In genomic region chr17:66540131-66540781, GRCh38 we compare ENCODE assay signal across 1 cellular context.
TF ChIP-seq lines count a peak whose summit lies in the region.

No MANE protein-coding gene starts in this region.

TF ChIP-seq in HepG2, 621 proteins besides CTCF, POLR2A, EP300 and RAD21 (continued from another document):
- peak; percentile 89 for TF ChIP-seq PRDM15 (CRISPR knock-in tag; IDR thresholded peaks at IDR 0.05)
- 0 out of 2 replicates have a peak, but pooled peaks have one; percentile 59 for TF ChIP-seq HNRNPL (IDR thresholded peaks at IDR 0.05; ENCODE audit: low read depth, low read length)
- TF ChIP-seq FOSL2 (CRISPR knock-in tag; IDR thresholded peaks at IDR 0.05): peak; percentile 27; the same call in 1 of the 2 replicates
- no peak for TF ChIP-seq ZNF317 (CRISPR knock-in tag; IDR thresholded peaks at IDR 0.05)
- TF ChIP-seq SRSF1 (optimal IDR thresholded peaks at IDR 0.05; ENCODE audit: low read depth, low read length): peak; percentile 56
- TF ChIP-seq ZNF768 (CRISPR knock-in tag; IDR thresholded peaks at IDR 0.05): peak; percentile 26; the same call in 1 of the 2 replicates
- TF ChIP-seq ZNF121 (CRISPR knock-in tag; IDR thresholded peaks at IDR 0.05): no peak
- TF ChIP-seq ZSCAN5A (CRISPR knock-in tag; IDR thresholded peaks at IDR 0.05; ENCODE audit: borderline replicate concordance): 0 out of 2 replicates have a peak, but pooled peaks have one; percentile 29
- 0 out of 2 replicates have a peak, but pooled peaks have one; percentile 24 for TF ChIP-seq ZBTB20 (CRISPR knock-in tag; IDR thresholded peaks at IDR 0.05; ENCODE audit: borderline replicate concordance, low read depth)
- peak; percentile 43 for TF ChIP-seq HNRNPLL (IDR thresholded peaks at IDR 0.05; ENCODE audit: low read depth, low read length, poor library complexity, severe bottlenecking)
- TF ChIP-seq SP5 (CRISPR knock-in tag; IDR thresholded peaks at IDR 0.05; ENCODE audit: borderline replicate concordance, low read depth): peak; percentile 31; the same call in 1 of the 2 replicates
- peak; percentile 91 for TF ChIP-seq XRCC5 (optimal IDR thresholded peaks at IDR 0.05; ENCODE audit: low read length)
- no peak for TF ChIP-seq PBX3 (CRISPR knock-in tag; IDR thresholded peaks at IDR 0.05; ENCODE audit: borderline replicate concordance)
- 0 out of 2 replicates have a peak, but pooled peaks have one; percentile 30 for TF ChIP-seq MTA1 (CRISPR knock-in tag; IDR thresholded peaks at IDR 0.05; ENCODE audit: borderline replicate concordance)
- TF ChIP-seq ZEB1 (IDR thresholded peaks at IDR 0.05; ENCODE audit: insufficient replicate concordance, low read depth): peak; percentile 24
- TF ChIP-seq ZMYM3 (CRISPR knock-in tag; IDR thresholded peaks at IDR 0.05): peak; percentile 31; the same call in 1 of the 2 replicates
- TF ChIP-seq ZNF383 (CRISPR knock-in tag; IDR thresholded peaks at IDR 0.05; ENCODE audit: borderline replicate concordance): no peak
- TF ChIP-seq, protein P1, sequence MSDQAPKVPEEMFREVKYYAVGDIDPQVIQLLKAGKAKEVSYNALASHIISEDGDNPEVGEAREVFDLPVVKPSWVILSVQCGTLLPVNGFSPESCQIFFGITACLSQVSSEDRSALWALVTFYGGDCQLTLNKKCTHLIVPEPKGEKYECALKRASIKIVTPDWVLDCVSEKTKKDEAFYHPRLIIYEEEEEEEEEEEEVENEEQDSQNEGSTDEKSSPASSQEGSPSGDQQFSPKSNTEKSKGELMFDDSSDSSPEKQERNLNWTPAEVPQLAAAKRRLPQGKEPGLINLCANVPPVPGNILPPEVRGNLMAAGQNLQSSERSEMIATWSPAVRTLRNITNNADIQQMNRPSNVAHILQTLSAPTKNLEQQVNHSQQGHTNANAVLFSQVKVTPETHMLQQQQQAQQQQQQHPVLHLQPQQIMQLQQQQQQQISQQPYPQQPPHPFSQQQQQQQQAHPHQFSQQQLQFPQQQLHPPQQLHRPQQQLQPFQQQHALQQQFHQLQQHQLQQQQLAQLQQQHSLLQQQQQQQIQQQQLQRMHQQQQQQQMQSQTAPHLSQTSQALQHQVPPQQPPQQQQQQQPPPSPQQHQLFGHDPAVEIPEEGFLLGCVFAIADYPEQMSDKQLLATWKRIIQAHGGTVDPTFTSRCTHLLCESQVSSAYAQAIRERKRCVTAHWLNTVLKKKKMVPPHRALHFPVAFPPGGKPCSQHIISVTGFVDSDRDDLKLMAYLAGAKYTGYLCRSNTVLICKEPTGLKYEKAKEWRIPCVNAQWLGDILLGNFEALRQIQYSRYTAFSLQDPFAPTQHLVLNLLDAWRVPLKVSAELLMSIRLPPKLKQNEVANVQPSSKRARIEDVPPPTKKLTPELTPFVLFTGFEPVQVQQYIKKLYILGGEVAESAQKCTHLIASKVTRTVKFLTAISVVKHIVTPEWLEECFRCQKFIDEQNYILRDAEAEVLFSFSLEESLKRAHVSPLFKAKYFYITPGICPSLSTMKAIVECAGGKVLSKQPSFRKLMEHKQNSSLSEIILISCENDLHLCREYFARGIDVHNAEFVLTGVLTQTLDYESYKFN (CRISPR knock-in tag; conservative IDR thresholded peaks at IDR 0.05): 0 out of 2 replicates have a peak, but pooled peaks have one; percentile 27
- TF ChIP-seq SIN3A (IDR thresholded peaks at IDR 0.05; ENCODE audit: borderline replicate concordance, low read depth, low read length): no peak
- TF ChIP-seq RBFOX2 (IDR thresholded peaks at IDR 0.05; ENCODE audit: low read depth, low read length): peak; percentile 43; the same call in 1 of the 2 replicates
- TF ChIP-seq ASH2L (IDR thresholded peaks at IDR 0.05; ENCODE audit: insufficient read length, low read depth, low read length): peak; percentile 68
- peak; percentile 28; the same call in 1 of the 2 replicates for TF ChIP-seq HDAC1 (CRISPR knock-in tag; IDR thresholded peaks at IDR 0.05)
- peak; percentile 15; the same call in 1 of the 2 replicates for TF ChIP-seq PATZ1 (CRISPR knock-in tag; IDR thresholded peaks at IDR 0.05)
- TF ChIP-seq ZBTB38 (CRISPR knock-in tag; IDR thresholded peaks at IDR 0.05): peak; percentile 88
- TF ChIP-seq ZBTB4 (CRISPR knock-in tag; IDR thresholded peaks at IDR 0.05; ENCODE audit: borderline replicate concordance): peak; percentile 56; the same call in 1 of the 2 replicates
